Comparison of ENCODE assay signal across 21 cellular contexts in genomic region chr9:87541663-87542062, GRCh38. TPM values are rescaled to one million over a fixed set of nuclear protein-coding genes. Genes with fewer than 3 reads are reported as not detected.
"Had no signal": no experiment of that assay in that cellular context is flagged by ENCODE, and none has a peak within 500 bp of the region (broad histone marks: within the 10 kb centered on the region; RNA-seq: fewer than 3 reads in every experiment).

No MANE protein-coding gene starts in this region.

- H3K9me2 ChIP-seq: SK-N-SH had no signal

- H3K9me3 Mint-ChIP-seq: T-cell had no signal

- DNase-seq: KBM-7, MV-4-11, NCI-H1048, NCI-H1105, NCI-H1417, NCI-H1436 treated with DMSO at 0.1 percent for 48 hours, NCI-H1694, NCI-H187 treated with DMSO at 0.1 percent for 48 hours, NCI-H2029 treated with DMSO at 0.1 percent for 48 hours, NCI-H2171 treated with DMSO at 0.1 percent for 48 hours, NCI-H524, NCI-H526 treated with DMSO at 0.1 percent for 48 hours, NCI-H748 treated with DMSO at 0.1 percent for 48 hours, PC-3, SHP77, SK-N-SH, SW 1271, T-cell had no signal

- H3K27ac ChIP-seq: HL-60, RWPE1 had no signal

- H3K27me3 Mint-ChIP-seq: T-cell had no signal

- H3K27ac Mint-ChIP-seq: T-cell had no signal

- H3K4me3 Mint-ChIP-seq: T-cell had no signal

- H3K4me2 ChIP-seq: SK-N-SH had no signal

- H3K9me3 ChIP-seq: SK-N-SH had no signal

- ATAC-seq: Panc1, PC-3, T-cell had no signal

- H3K36me3 Mint-ChIP-seq: T-cell had no signal

- H3K9ac ChIP-seq: SK-N-SH had no signal

RNA-seq across cellular contexts. Expression of gene DAPK1, which starts 44.0 kb away (rescaled TPM):
- total RNA-seq: PC-3 had no signal
